In genomic region chr2:50529600-50530218, GRCh38 we compare ENCODE assay signal across 10 cellular contexts.
DNase-seq lines count a peak whose midpoint lies in the region; ATAC-seq, FAIRE-seq and TF ChIP-seq lines count a peak whose summit lies in the region.
"Had no signal": no experiment of that assay in that cellular context is flagged by ENCODE, and none has a peak within 500 bp of the region (broad histone marks: within the 10 kb centered on the region; RNA-seq: fewer than 3 reads in every experiment).

No MANE protein-coding gene starts in this region.

- no peak overlapping the region for H3K56ac ChIP-seq in H1 (replicated peaks; ENCODE audit: insufficient read length, low read depth, low read length)

- no peak for TF ChIP-seq POLR2A in H1 (IDR thresholded peaks at IDR 0.05; ENCODE audit: control extremely low read depth in 1 of 2, low read depth in 2 of 2, low read length in 2 of 2)

- H2BK20ac ChIP-seq in H1 (ENCODE audit: low read length): no peak overlapping the region

- WGBS in H1 (ENCODE audit: extremely low coverage in 1 of 2, insufficient coverage in 1 of 2, insufficient read length in 1 of 2, insufficient replicate concordance in 2 of 2, low coverage in 1 of 2, low lambda C conversion rate in 2 of 2, missing lambda C conversion rate in 1 of 2), 2 experiments: 19% methylated on average over 7 of the region's 7 CpGs; no CpG with 5 or more reads in 1 of the 2 experiments

- no peak overlapping the region for H2AFZ ChIP-seq in H1 (ENCODE audit: low read length)

- peak; percentile 87 for ATAC-seq in GM21576 (IDR thresholded peaks at IDR 0.05; ENCODE audit: unreplicated experiment)

- no peaks in the 10 kb centered on the region for H3K23me2 ChIP-seq in H1 (ENCODE audit: low read depth, low read length)

- H3K4me1 ChIP-seq in H1 (replicated peaks in 1 of 4; ENCODE audit: control insufficient read depth in 3 of 4, insufficient read depth in 4 of 4, low read length in 3 of 4): no peaks in the 10 kb centered on the region
- H3K4me1 ChIP-seq: BLaER1 had no signal

- H2BK5ac ChIP-seq in H1 (ENCODE audit: low read depth, low read length): no peak overlapping the region

- H3K27ac ChIP-seq in H1 (ENCODE audit: low read depth, low read length): no peak overlapping the region
- H3K27ac ChIP-seq: BLaER1 had no signal

- peak; percentile 46 for DNase-seq in DMS79 treated with DMSO at 0.1 percent for 48 hours (lab: John Stamatoyannopoulos, UW)
- DNase-seq in DMS79 (lab: John Stamatoyannopoulos, UW): no peak
- DNase-seq in HT-29 (ENCODE audit: low spot score): peak; percentile 53
- DNase-seq in OCI-M1 (lab: John Stamatoyannopoulos, UW): peak; percentile 72
- DNase-seq in H1 (ENCODE audit: low read depth in 1 of 2, low spot score in 2 of 2): no peak
- DNase-seq in activated CD8-positive, alpha-beta memory T cell treated with anti-CD3 and anti-CD28 coated beads for 24 hours: no peak
- DNase-seq: stimulated activated naive B cell treated with anti-CD40 and anti-IgM and Interleukin-4, amounts not matched to agents 10 μg/mL and 1 μg/mL and 100 μg/mL, for 72 hours had no signal

- no peaks in the 10 kb centered on the region for H3K79me1 ChIP-seq in H1 (ENCODE audit: low read depth, low read length)

- TF ChIP-seq RAD21 in H1 (IDR thresholded peaks at IDR 0.05 in 1 of 2, conservative IDR thresholded peaks at IDR 0.05 in 1 of 2; ENCODE audit: low read depth in 2 of 2, low read length in 2 of 2): peak; percentile 74 to 76

- no peak overlapping the region for H3K4me2 ChIP-seq in H1 (ENCODE audit: insufficient read depth in 1 of 2, low read depth in 2 of 2, low read length in 2 of 2)
- H3K4me2 ChIP-seq: BLaER1 had no signal

- no peak overlapping the region for H3K14ac ChIP-seq in H1 (ENCODE audit: insufficient read length)

- no peak overlapping the region for H3K4me3 Mint-ChIP-seq in nephron
- H3K4me3 Mint-ChIP-seq: stimulated activated naive B cell treated with anti-CD40 and anti-IgM and Interleukin-4, amounts not matched to agents 10 μg/mL and 1 μg/mL and 100 μg/mL, for 72 hours had no signal

- no peak overlapping the region for H4K5ac ChIP-seq in H1 (ENCODE audit: insufficient read length, low read depth, low read length)

- H3K9ac ChIP-seq in H1 (replicated peaks in 1 of 4; ENCODE audit: extremely low read depth in 1 of 4, low read depth in 3 of 4, low read length in 3 of 4): no peak overlapping the region
- H3K9ac ChIP-seq: BLaER1 had no signal

- H3K36me3 ChIP-seq in H1 (ENCODE audit: control insufficient read depth in 2 of 4, insufficient read depth in 4 of 4, low read length in 3 of 4): no peaks in the 10 kb centered on the region
- H3K36me3 ChIP-seq: BLaER1 had no signal

- no peaks in the 10 kb centered on the region for H3K27me3 Mint-ChIP-seq in nephron (ENCODE audit: low read depth)
- H3K27me3 Mint-ChIP-seq: stimulated activated naive B cell treated with anti-CD40 and anti-IgM and Interleukin-4, amounts not matched to agents 10 μg/mL and 1 μg/mL and 100 μg/mL, for 72 hours had no signal

- no peak overlapping the region for H3K4ac ChIP-seq in H1 (replicated peaks; ENCODE audit: insufficient read length, low read depth, low read length)

- no peak overlapping the region for H4K91ac ChIP-seq in H1 (replicated peaks; ENCODE audit: insufficient read length, low read length)

- TF ChIP-seq CTCF in H1 (IDR thresholded peaks at IDR 0.05; ENCODE audit: control extremely low read depth in 1 of 3, insufficient read depth in 1 of 3, low read depth in 1 of 3, low read length in 3 of 3) (peak in 2 of 3 experiments; percentile 52 to 63; a peak in 2 of 4 replicates), nephron (IDR thresholded peaks at IDR 0.05; ENCODE audit: unreplicated experiment in 3 of 3) (peak; percentile 73 to 89 (median 78))

- H3K9me3 Mint-ChIP-seq in nephron: no peaks in the 10 kb centered on the region
- H3K9me3 Mint-ChIP-seq: stimulated activated naive B cell treated with anti-CD40 and anti-IgM and Interleukin-4, amounts not matched to agents 10 μg/mL and 1 μg/mL and 100 μg/mL, for 72 hours had no signal

- no peak overlapping the region for H2AK5ac ChIP-seq in H1 (ENCODE audit: low read depth, low read length)

- H3K4me3 ChIP-seq in H1 (ENCODE audit: extremely low read depth in 1 of 4, insufficient read depth in 2 of 4, low read depth in 3 of 4, low read length in 4 of 4): no peak overlapping the region
- H3K4me3 ChIP-seq: BLaER1 had no signal

- H3K36me3 Mint-ChIP-seq in nephron (ENCODE audit: low read depth): no peaks in the 10 kb centered on the region
- H3K36me3 Mint-ChIP-seq: stimulated activated naive B cell treated with anti-CD40 and anti-IgM and Interleukin-4, amounts not matched to agents 10 μg/mL and 1 μg/mL and 100 μg/mL, for 72 hours had no signal

- CTCF ChIA-PET in H1 (lab: Charles Lee; ENCODE audit: partially characterized antibody): interaction anchor here (0.6 to 2.2 kb wide), 21 partner anchors 8 to 1915 kb away, joined by 3 to 12 read pairs (median 3); no protein-coding TSS in a partner anchor

- no peaks in the 10 kb centered on the region for H3K27me3 ChIP-seq in H1 (replicated peaks in 1 of 4; ENCODE audit: control insufficient read depth in 3 of 4, extremely low read depth in 1 of 4, insufficient read depth in 3 of 4, low read length in 3 of 4)
- H3K27me3 ChIP-seq: BLaER1 had no signal

- no peak overlapping the region for H3K23ac ChIP-seq in H1 (ENCODE audit: insufficient read length)

- no peak for TF ChIP-seq EP300 in H1 (IDR thresholded peaks at IDR 0.05; ENCODE audit: borderline replicate concordance in 1 of 2, low read depth in 2 of 2, low read length in 2 of 2)

- H3K9me3 ChIP-seq in H1 (ENCODE audit: insufficient read depth in 2 of 2, low read depth in 1 of 2, low read length in 1 of 2): no peaks in the 10 kb centered on the region
- H3K9me3 ChIP-seq: BLaER1 had no signal

- H3K79me2 ChIP-seq in H1 (ENCODE audit: control insufficient read depth in 1 of 2, insufficient read depth in 2 of 2, low read length in 2 of 2): no peaks in the 10 kb centered on the region

- H2BK120ac ChIP-seq in H1 (replicated peaks; ENCODE audit: low read depth, low read length): no peak overlapping the region

- H3K4me1 Mint-ChIP-seq in nephron: no peaks in the 10 kb centered on the region
- H3K4me1 Mint-ChIP-seq: stimulated activated naive B cell treated with anti-CD40 and anti-IgM and Interleukin-4, amounts not matched to agents 10 μg/mL and 1 μg/mL and 100 μg/mL, for 72 hours had no signal

- FAIRE-seq in H1 (lab: Jason Lieb, UNC): peak; percentile 78

- no peak overlapping the region for H2BK15ac ChIP-seq in H1 (ENCODE audit: low read length)

- no peak overlapping the region for H3K27ac Mint-ChIP-seq in nephron
- H3K27ac Mint-ChIP-seq: stimulated activated naive B cell treated with anti-CD40 and anti-IgM and Interleukin-4, amounts not matched to agents 10 μg/mL and 1 μg/mL and 100 μg/mL, for 72 hours had no signal

- POLR2A ChIA-PET in H1 (lab: Charles Lee; ENCODE audit: partially characterized antibody): no interaction called here

- no peak overlapping the region for H3K18ac ChIP-seq in H1 (ENCODE audit: extremely low read depth, low read length)

- H4K8ac ChIP-seq in H1 (ENCODE audit: extremely low read depth, insufficient read depth, low read length): no peak overlapping the region

- no peaks in the 10 kb centered on the region for H4K20me1 ChIP-seq in H1 (replicated peaks in 1 of 2; ENCODE audit: control insufficient read depth in 1 of 2, insufficient read depth in 2 of 2, low read length in 2 of 2)
- H4K20me1 ChIP-seq: BLaER1 had no signal

- no peak overlapping the region for H2BK12ac ChIP-seq in H1 (ENCODE audit: low read depth, low read length)

TF ChIP-seq in H1, 55 proteins besides CTCF, POLR2A, EP300 and RAD21:
- no peak for TF ChIP-seq SIN3A (conservative IDR thresholded peaks at IDR 0.05 in 1 of 2, IDR thresholded peaks at IDR 0.05 in 1 of 2; ENCODE audit: low read depth in 1 of 2, low read length in 2 of 2)
- no peak for TF ChIP-seq KDM1A (IDR thresholded peaks at IDR 0.05; ENCODE audit: borderline replicate concordance, low read length)
- TF ChIP-seq ATF2 (IDR thresholded peaks at IDR 0.05; ENCODE audit: low read length): no peak
- TF ChIP-seq TEAD4 (IDR thresholded peaks at IDR 0.05; ENCODE audit: low read depth, low read length): no peak
- no peak for TF ChIP-seq SIX5 (IDR thresholded peaks at IDR 0.05; ENCODE audit: low read depth, low read length)
- no peak for TF ChIP-seq EGR1 (IDR thresholded peaks at IDR 0.05; ENCODE audit: borderline replicate concordance, low read depth, low read length)
- no peak for TF ChIP-seq CEBPB (IDR thresholded peaks at IDR 0.05; ENCODE audit: low read depth, low read length)
- no peak for TF ChIP-seq TCF12 (IDR thresholded peaks at IDR 0.05; ENCODE audit: low read depth, low read length)
- TF ChIP-seq POLR2AphosphoS5 (IDR thresholded peaks at IDR 0.05; ENCODE audit: low read depth, low read length): no peak
- no peak for TF ChIP-seq CREB1 (IDR thresholded peaks at IDR 0.05)
- no peak for TF ChIP-seq MAX (IDR thresholded peaks at IDR 0.05)

Comparison
In these comparisons a context has a peak if more than half of its experiments do, and no peak if none do; other contexts are left out.
1. DNase-seq: peak in DMS79 treated with DMSO at 0.1 percent for 48 hours (single experiment), HT-29 (single experiment) and OCI-M1 (single experiment); none in DMS79 (single experiment), H1 (0 of 2) and activated CD8-positive, alpha-beta memory T cell treated with anti-CD3 and anti-CD28 coated beads for 24 hours (single experiment).